8 cellular contexts compared by ENCODE assay signal in genomic region chr2:173962583-173963110, GRCh38. TPM values are rescaled to one million over a fixed set of nuclear protein-coding genes. Genes with fewer than 3 reads are reported as not detected.
DNase-seq lines count a peak whose midpoint lies in the region; TF ChIP-seq lines count a peak whose summit lies in the region.

No MANE protein-coding gene starts in this region.

- CTCF ChIA-PET in activated CD4-positive, alpha-beta memory T cell treated with anti-CD3 and anti-CD28 coated beads for 36 hours (lab: Charles Lee) = interaction anchor here (0.9 to 1.0 kb wide), 2 partner anchors 9 to 20 kb away, joined by 3 to 4 read pairs; no protein-coding TSS in a partner anchor

- POLR2A ChIA-PET in activated CD4-positive, alpha-beta memory T cell treated with anti-CD3 and anti-CD28 coated beads for 36 hours (lab: Charles Lee) = interaction anchor here (1.2 to 1.5 kb wide), 2 partner anchors 21 to 23 kb away, joined by 3 to 4 read pairs; no protein-coding TSS in a partner anchor

- H3K27me3 ChIP-seq in iPS-18a (ENCODE audit: control insufficient read depth, insufficient read depth, low read length) (no peaks in the 10 kb centered on the region), suprapubic skin (no peaks in the 10 kb centered on the region)

- peak overlapping the region; percentile 95 for H3K27ac Mint-ChIP-seq in activated T-cell treated with anti-CD3 and anti-CD28 coated beads, Interleukin-2, amount 50 U/mL, for 24 hours
- peak overlapping the region; percentile 92 for H3K27ac Mint-ChIP-seq in activated CD4-positive, alpha-beta memory T cell treated with anti-CD3 and anti-CD28 coated beads for 36 hours

- H3K9me3 ChIP-seq in iPS-18a (ENCODE audit: control insufficient read depth, low read depth, low read length) = no peaks in the 10 kb centered on the region
- H3K9me3 ChIP-seq in suprapubic skin = no peaks in the 10 kb centered on the region

- no peaks in the 10 kb centered on the region for H3K9me3 Mint-ChIP-seq in activated T-cell treated with anti-CD3 and anti-CD28 coated beads, Interleukin-2, amount 50 U/mL, for 24 hours
- no peaks in the 10 kb centered on the region for H3K9me3 Mint-ChIP-seq in activated CD4-positive, alpha-beta memory T cell treated with anti-CD3 and anti-CD28 coated beads for 36 hours

- 8% methylated on average over 4 of the region's 4 CpGs for WGBS in suprapubic skin

- peaks cover 56% of the 10 kb centered on the region for H3K4me1 Mint-ChIP-seq in activated T-cell treated with anti-CD3 and anti-CD28 coated beads, Interleukin-2, amount 50 U/mL, for 24 hours (ENCODE audit: low read depth)
- H3K4me1 Mint-ChIP-seq in activated CD4-positive, alpha-beta memory T cell treated with anti-CD3 and anti-CD28 coated beads for 36 hours (ENCODE audit: low read depth) = peaks cover 50% of the 10 kb centered on the region

- DNase-seq in activated T-cell treated with anti-CD3 and anti-CD28 coated beads, Interleukin-2, amount 50 U/mL, for 24 hours = no peak
- no peak for DNase-seq in activated T-cell treated with anti-CD3 and anti-CD28 coated beads, Interleukin-2, amount 50 U/mL, for 48 hours
- no peak for DNase-seq in activated CD4-positive, alpha-beta memory T cell treated with anti-CD3 and anti-CD28 coated beads for 36 hours
- DNase-seq in suprapubic skin (ENCODE audit: low spot score in 2 of 2) (no peak), islet precursor cell (no peak)
- DNase-seq in stimulated activated CD4-positive, alpha-beta T cell treated with anti-CD3 and anti-CD28 coated beads, Interleukin-12 subunit alpha, Interleukin-12 subunit beta, amount 100 ng/mL, for 4 hours = no peak
- DNase-seq in activated effector memory CD4-positive, alpha-beta T cell treated with anti-CD3 and anti-CD28 coated beads, Interleukin-2, amount 50 U/mL, for 16 hours = no peak

- TF ChIP-seq POLR2A in suprapubic skin (IDR thresholded peaks at IDR 0.05) = no peak

- H3K27ac ChIP-seq in iPS-18a (ENCODE audit: low read length) = peak overlapping the region; percentile 60
- H3K27ac ChIP-seq in suprapubic skin = peak overlapping the region; percentile 100

- no peak for TF ChIP-seq CTCF in suprapubic skin (IDR thresholded peaks at IDR 0.05)

- peaks cover 16% of the 10 kb centered on the region for H3K4me1 ChIP-seq in iPS-18a (ENCODE audit: control insufficient read depth, low read depth, low read length)
- H3K4me1 ChIP-seq in suprapubic skin = peaks cover 44% of the 10 kb centered on the region

- H3K36me3 ChIP-seq in iPS-18a (ENCODE audit: control insufficient read depth, low read depth, low read length) (no peaks in the 10 kb centered on the region), suprapubic skin (no peaks in the 10 kb centered on the region)

- H3K36me3 Mint-ChIP-seq in activated T-cell treated with anti-CD3 and anti-CD28 coated beads, Interleukin-2, amount 50 U/mL, for 24 hours (ENCODE audit: low read depth) = peaks cover 54% of the 10 kb centered on the region
- H3K36me3 Mint-ChIP-seq in activated CD4-positive, alpha-beta memory T cell treated with anti-CD3 and anti-CD28 coated beads for 36 hours = peaks cover 36% of the 10 kb centered on the region

- peak overlapping the region; percentile 84 for H3K4me3 Mint-ChIP-seq in activated T-cell treated with anti-CD3 and anti-CD28 coated beads, Interleukin-2, amount 50 U/mL, for 24 hours
- H3K4me3 Mint-ChIP-seq in activated CD4-positive, alpha-beta memory T cell treated with anti-CD3 and anti-CD28 coated beads for 36 hours = peak overlapping the region; percentile 89

- H3K4me3 ChIP-seq in iPS-18a (ENCODE audit: low read length) (peak overlapping the region; percentile 89), suprapubic skin (peak overlapping the region; percentile 98)

- intact Hi-C loops in activated CD4-positive, alpha-beta memory T cell treated with anti-CD3 and anti-CD28 coated beads for 36 hours (cut with micrococcal nuclease) = loop anchor here (1.0 to 5.0 kb wide), 8 partner anchors 9 to 630 kb away; no protein-coding TSS in a partner anchor

- peak overlapping the region; percentile 87 for H3K9ac ChIP-seq in iPS-18a (ENCODE audit: low read length)

- no peaks in the 10 kb centered on the region for H3K27me3 Mint-ChIP-seq in activated T-cell treated with anti-CD3 and anti-CD28 coated beads, Interleukin-2, amount 50 U/mL, for 24 hours
- H3K27me3 Mint-ChIP-seq in activated CD4-positive, alpha-beta memory T cell treated with anti-CD3 and anti-CD28 coated beads for 36 hours = no peaks in the 10 kb centered on the region

- no peak for TF ChIP-seq EP300 in suprapubic skin (IDR thresholded peaks at IDR 0.05)

RNA-seq across cellular contexts. Expression of gene SP3, which starts 2.5 kb away (rescaled TPM):
- total RNA-seq in activated CD4-positive, alpha-beta memory T cell treated with anti-CD3 and anti-CD28 coated beads for 36 hours = 10 to 100 TPM; 79.9 to 90.1 TPM
- 100 to 1,000 TPM in 3 of 4 donors, 10 to 100 TPM in 1; 99.6 to 151 (median 113) TPM for total RNA-seq in suprapubic skin
